Comparison of ENCODE assay signal across 8 cellular contexts in genomic region chr7:2633538-2634264, GRCh38. TPM values are rescaled to one million over a fixed set of nuclear protein-coding genes. Genes with fewer than 3 reads are reported as not detected.
A peak's percentile ranks its signal among the peaks of the same experiment; 100 is the strongest.
DNase-seq lines count a peak whose midpoint lies in the region; ATAC-seq and TF ChIP-seq lines count a peak whose summit lies in the region.

No MANE protein-coding gene starts in this region.

- H3K27me3 ChIP-seq in dorsolateral prefrontal cortex = no peaks in the 10 kb centered on the region

- H3K4me3 Mint-ChIP-seq in stimulated activated naive B cell treated with anti-CD40 and anti-IgM and Interleukin-4, amounts not matched to agents 10 μg/mL and 1 μg/mL and 100 μg/mL, for 72 hours = peak overlapping the region; percentile 97 to 100

- ATAC-seq in stimulated activated naive B cell treated with anti-CD40 and anti-IgM and Interleukin-4, amounts not matched to agents 10 μg/mL and 1 μg/mL and 100 μg/mL, for 72 hours (replicated peaks) = peak; percentile 36 to 45
- no peak for ATAC-seq in HG03139 (IDR thresholded peaks at IDR 0.05; ENCODE audit: unreplicated experiment)
- no peak for ATAC-seq in GM21825 (IDR thresholded peaks at IDR 0.05; ENCODE audit: unreplicated experiment)

- H3K36me3 Mint-ChIP-seq in stimulated activated naive B cell treated with anti-CD40 and anti-IgM and Interleukin-4, amounts not matched to agents 10 μg/mL and 1 μg/mL and 100 μg/mL, for 72 hours = peaks cover 10 to 23% of the 10 kb centered on the region in 2 donors

- H3K36me3 ChIP-seq in mesodermal cell (ENCODE audit: control insufficient read depth, insufficient read depth, low read length) = peaks cover 30% of the 10 kb centered on the region

- peak; percentile 43 for DNase-seq in stimulated activated naive CD4-positive, alpha-beta T cell treated with Interleukin-2 at 50 U/mL for 16 hours (lab: John Stamatoyannopoulos, UW)
- no peak for DNase-seq in stimulated activated naive CD4-positive, alpha-beta T cell (lab: John Stamatoyannopoulos, UW)
- DNase-seq in UCSD-AML1 (lab: John Stamatoyannopoulos, UW; ENCODE audit: unreplicated experiment) (peak; percentile 29), dorsolateral prefrontal cortex (peak in 5 of 10 donors; percentile 52 to 88 (median 65))
- DNase-seq in stimulated activated naive B cell treated with anti-CD40 and anti-IgM and Interleukin-4, amounts not matched to agents 10 μg/mL and 1 μg/mL and 100 μg/mL, for 72 hours = no peak

- no peaks in the 10 kb centered on the region for H3K9me3 Mint-ChIP-seq in stimulated activated naive B cell treated with anti-CD40 and anti-IgM and Interleukin-4, amounts not matched to agents 10 μg/mL and 1 μg/mL and 100 μg/mL, for 72 hours

- peaks cover 33 to 68% of the 10 kb centered on the region in 2 donors for H3K4me1 Mint-ChIP-seq in stimulated activated naive B cell treated with anti-CD40 and anti-IgM and Interleukin-4, amounts not matched to agents 10 μg/mL and 1 μg/mL and 100 μg/mL, for 72 hours

- peaks cover 41% of the 10 kb centered on the region for H3K4me1 ChIP-seq in mesodermal cell (ENCODE audit: control insufficient read depth, insufficient read depth, low read length, poor library complexity, severe bottlenecking)

- no peaks in the 10 kb centered on the region for H3K27me3 Mint-ChIP-seq in stimulated activated naive B cell treated with anti-CD40 and anti-IgM and Interleukin-4, amounts not matched to agents 10 μg/mL and 1 μg/mL and 100 μg/mL, for 72 hours

- H3K9me3 ChIP-seq in mesodermal cell (ENCODE audit: control insufficient read depth, low read length) = no peaks in the 10 kb centered on the region

- no peak for TF ChIP-seq CTCF in dorsolateral prefrontal cortex (IDR thresholded peaks at IDR 0.05 in 54 of 56, conservative IDR thresholded peaks at IDR 0.05 in 2 of 56; ENCODE audit: low read depth in 1 of 56, partially characterized antibody in 56 of 56)

- peak overlapping the region in 58 of 59 donors; percentile 62 to 92 (median 83) for H3K4me3 ChIP-seq in dorsolateral prefrontal cortex
- peak overlapping the region; percentile 82 for H3K4me3 ChIP-seq in mesodermal cell (ENCODE audit: extremely low read depth, insufficient read depth, low read length, poor library complexity, severe bottlenecking)

- intact Hi-C loops in dorsolateral prefrontal cortex (cut with DNase I) = loop anchor here in 1 of 2 donors (5.0 kb wide), 1 partner anchor 66 kb away; no protein-coding TSS in a partner anchor

- WGBS in mesodermal cell (ENCODE audit: insufficient coverage in 2 of 2), 2 experiments = 24 to 28% methylated on average over 19 to 20 of the region's 22 CpGs

- H3K27ac ChIP-seq in dorsolateral prefrontal cortex = peak overlapping the region in 56 of 59 donors; percentile 19 to 95 (median 84)
- peak overlapping the region; percentile 60 for H3K27ac ChIP-seq in mesodermal cell (ENCODE audit: low read depth, low read length, severe bottlenecking)

- peak overlapping the region; percentile 88 for H3K27ac Mint-ChIP-seq in stimulated activated naive B cell treated with anti-CD40 and anti-IgM and Interleukin-4, amounts not matched to agents 10 μg/mL and 1 μg/mL and 100 μg/mL, for 72 hours

RNA-seq across cellular contexts. Expression of gene TTYH3, which starts 1.9 kb away (rescaled TPM):
- 100 to 1,000 TPM in 10 of 120 experiments, 10 to 100 TPM in 110; 43.5 to 134 (median 75.1) TPM for total RNA-seq in dorsolateral prefrontal cortex
- polyA plus RNA-seq in mesodermal cell (2013, experiment 1 of 2) = 158 TPM
- 128 TPM for polyA plus RNA-seq in mesodermal cell (2013, experiment 2 of 2)

RNA-seq across cellular contexts. Expression of gene AMZ1, which starts 54.3 kb away (rescaled TPM):
- 10 to 100 TPM in 74 of 120 experiments, 1 to 10 TPM in 46; 6.1 to 23.5 (median 11.7) TPM for total RNA-seq in dorsolateral prefrontal cortex
- 0.22 TPM for polyA plus RNA-seq in mesodermal cell (2013, experiment 1 of 2)
- polyA plus RNA-seq in mesodermal cell (2013, experiment 2 of 2) = not detected

Comparison
In these comparisons a context has a peak if more than half of its experiments do, and no peak if none do; other contexts are left out.
1. DNase-seq: peak in stimulated activated naive CD4-positive, alpha-beta T cell treated with Interleukin-2 at 50 U/mL for 16 hours (single experiment) and UCSD-AML1 (single experiment); none in stimulated activated naive CD4-positive, alpha-beta T cell (0 of 6) and stimulated activated naive B cell treated with anti-CD40 and anti-IgM and Interleukin-4, amounts not matched to agents 10 μg/mL and 1 μg/mL and 100 μg/mL, for 72 hours (single experiment).
2. ATAC-seq: peak in stimulated activated naive B cell treated with anti-CD40 and anti-IgM and Interleukin-4, amounts not matched to agents 10 μg/mL and 1 μg/mL and 100 μg/mL, for 72 hours (2 of 2); none in HG03139 (single experiment) and GM21825 (single experiment).